In the genomic region with DNA sequence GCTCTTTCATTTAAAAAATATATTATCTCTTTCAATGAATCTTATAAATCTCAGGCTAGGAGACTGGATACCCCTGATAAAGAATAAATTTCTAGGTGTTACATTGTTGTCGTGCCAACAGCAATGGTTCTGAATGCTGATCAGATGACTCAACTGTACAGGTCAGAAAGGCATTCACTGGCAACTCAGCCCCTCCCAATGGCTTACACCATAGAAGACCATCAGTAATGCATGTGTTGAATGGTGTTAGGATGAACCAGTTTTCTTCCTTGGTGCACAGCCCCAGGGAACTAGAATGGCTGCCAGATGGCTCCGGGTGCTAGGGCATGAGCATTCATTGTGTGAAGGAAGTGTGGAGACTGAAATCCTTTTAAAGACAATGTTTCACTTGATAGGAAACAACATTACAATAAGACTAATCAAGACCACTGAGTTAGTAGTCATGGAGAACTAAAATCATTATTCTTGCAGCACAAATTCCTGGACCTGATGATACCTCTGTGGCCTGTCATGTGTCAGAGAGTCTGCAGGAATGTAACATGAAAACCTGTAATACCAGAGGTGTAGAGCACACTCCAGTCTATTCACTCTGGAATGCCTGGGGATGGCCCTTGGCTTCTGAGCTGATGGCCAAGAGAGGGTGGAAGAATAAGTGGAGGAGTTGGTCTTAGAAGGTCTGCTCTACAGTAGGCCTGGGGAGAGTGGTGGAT, we compare ENCODE assay signal across 14 cellular contexts.
DNase-seq lines count a peak whose midpoint lies in the region; ATAC-seq and TF ChIP-seq lines count a peak whose summit lies in the region.
"Had no signal": no experiment of that assay in that cellular context is flagged by ENCODE, and none has a peak within 500 bp of the region (broad histone marks: within the 10 kb centered on the region; RNA-seq: fewer than 3 reads in every experiment).

No MANE protein-coding gene starts in this region.

- ATAC-seq in RWPE2 (ENCODE audit: low read depth) (peak; percentile 99), foreskin keratinocyte (peak; percentile 85), upper lobe of right lung (peak; percentile 21), GM18909 (IDR thresholded peaks at IDR 0.05; ENCODE audit: poor library complexity, unreplicated experiment) (no peak), GM21717 (IDR thresholded peaks at IDR 0.05; ENCODE audit: unreplicated experiment) (no peak)

- H3K27ac ChIP-seq in RWPE2 (ENCODE audit: poor library complexity, severe bottlenecking) (peak overlapping the region; percentile 42), foreskin keratinocyte (no peak overlapping the region), upper lobe of right lung (no peak overlapping the region), esophagus muscularis mucosa (replicated peaks in 1 of 4) (no peak overlapping the region)
- H3K27ac ChIP-seq: colonic mucosa, thoracic aorta had no signal

- H3K36me3 ChIP-seq in RWPE2 (ENCODE audit: low read depth) = no peaks in the 10 kb centered on the region
- no peaks in the 10 kb centered on the region for H3K36me3 ChIP-seq in upper lobe of right lung
- no peaks in the 10 kb centered on the region for H3K36me3 ChIP-seq in esophagus muscularis mucosa
- H3K36me3 ChIP-seq: colonic mucosa, thoracic aorta had no signal

- H3K9me3 ChIP-seq in RWPE2 (ENCODE audit: severe bottlenecking) (no peaks in the 10 kb centered on the region), upper lobe of right lung (no peaks in the 10 kb centered on the region), esophagus muscularis mucosa (no peaks in the 10 kb centered on the region)
- H3K9me3 ChIP-seq: colonic mucosa, thoracic aorta had no signal

- DNase-seq in HCEC 1CT (peak; percentile 18), RWPE2 (ENCODE audit: low spot score) (no peak), foreskin keratinocyte (peak; percentile 49 to 88), upper lobe of right lung (no peak), esophagus muscularis mucosa (ENCODE audit: extremely low spot score) (no peak)
- DNase-seq: anterior cingulate cortex, C1 segment of cervical spinal cord, colonic mucosa, naive B cell, NCI-H2227 treated with DMSO at 0.1 percent for 48 hours, posterior cingulate gyrus had no signal

- H3K27me3 ChIP-seq in RWPE2 (ENCODE audit: insufficient read depth, poor library complexity, severe bottlenecking) (no peaks in the 10 kb centered on the region), foreskin keratinocyte (no peaks in the 10 kb centered on the region), upper lobe of right lung (no peaks in the 10 kb centered on the region), esophagus muscularis mucosa (no peaks in the 10 kb centered on the region)
- H3K27me3 ChIP-seq: colonic mucosa had no signal

- no peak for TF ChIP-seq EP300 in esophagus muscularis mucosa (IDR thresholded peaks at IDR 0.05)

- TF ChIP-seq CTCF in RWPE2 (IDR thresholded peaks at IDR 0.05; ENCODE audit: poor library complexity, severe bottlenecking) (no peak), foreskin keratinocyte (conservative IDR thresholded peaks at IDR 0.05) (no peak), upper lobe of right lung (IDR thresholded peaks at IDR 0.05) (no peak), esophagus muscularis mucosa (IDR thresholded peaks at IDR 0.05) (no peak)

- intact Hi-C loops in upper lobe of right lung (cut with DNase I) (no loop called here), esophagus muscularis mucosa (cut with DNase I) (no loop called here)

- H3K4me1 ChIP-seq in RWPE2 (ENCODE audit: insufficient read depth, poor library complexity, severe bottlenecking) (peaks cover 10% of the 10 kb centered on the region), foreskin keratinocyte (peaks cover 12% of the 10 kb centered on the region), upper lobe of right lung (no peaks in the 10 kb centered on the region), esophagus muscularis mucosa (no peaks in the 10 kb centered on the region)
- H3K4me1 ChIP-seq: colonic mucosa had no signal

- H3K4me3 ChIP-seq in RWPE2 (ENCODE audit: severe bottlenecking) = no peak overlapping the region
- no peak overlapping the region for H3K4me3 ChIP-seq in upper lobe of right lung
- no peak overlapping the region for H3K4me3 ChIP-seq in esophagus muscularis mucosa
- H3K4me3 ChIP-seq: colonic mucosa, thoracic aorta had no signal

- WGBS in esophagus muscularis mucosa = 97% methylated on average over 2 of the region's 2 CpGs

- TF ChIP-seq POLR2A in esophagus muscularis mucosa (IDR thresholded peaks at IDR 0.05; ENCODE audit: low read depth) = no peak

Comparison
In these comparisons a context has a peak if more than half of its experiments do, and no peak if none do; other contexts are left out.
1. DNase-seq: peak in HCEC 1CT (single experiment) and foreskin keratinocyte (2 of 2); none in RWPE2 (single experiment), upper lobe of right lung (single experiment) and esophagus muscularis mucosa (single experiment).
2. ATAC-seq: peak in RWPE2 (single experiment), foreskin keratinocyte (single experiment) and upper lobe of right lung (single experiment); none in GM18909 (single experiment) and GM21717 (single experiment).